In genomic region chr22:44133901-44134511, GRCh38 we compare ENCODE assay signal across 14 cellular contexts. TPM values are rescaled to one million over a fixed set of nuclear protein-coding genes. Genes with fewer than 3 reads are reported as not detected.
A peak's percentile ranks its signal among the peaks of the same experiment; 100 is the strongest.
DNase-seq lines count a peak whose midpoint lies in the region; FAIRE-seq and TF ChIP-seq lines count a peak whose summit lies in the region.
"Had no signal": no experiment of that assay in that cellular context is flagged by ENCODE, and none has a peak within 500 bp of the region (broad histone marks: within the 10 kb centered on the region; RNA-seq: fewer than 3 reads in every experiment).

No MANE protein-coding gene starts in this region.

- peaks cover 38% of the 10 kb centered on the region for H3K36me3 Mint-ChIP-seq in astrocyte (ENCODE audit: low read depth, unreplicated experiment)

- no peak overlapping the region for H2AFZ ChIP-seq in astrocyte (ENCODE audit: low read depth, low read length)

- H3K4me1 ChIP-seq in astrocyte (ENCODE audit: insufficient read depth, low read length): peaks cover 25% of the 10 kb centered on the region
- peaks cover 0 to 2% of the 10 kb centered on the region in 2 donors for H3K4me1 ChIP-seq in kidney (ENCODE audit: control insufficient read depth in 1 of 2, insufficient read depth in 1 of 2, low read depth in 1 of 2, low read length in 2 of 2)
- H3K4me1 ChIP-seq: suprapubic skin had no signal

- H3K27ac ChIP-seq in astrocyte (ENCODE audit: low read depth, low read length) (peak overlapping the region; percentile 19), kidney (ENCODE audit: low read depth in 2 of 2, low read length in 2 of 2) (no peak overlapping the region)
- H3K27ac ChIP-seq: epithelial cell of prostate, suprapubic skin had no signal

- H3K79me2 ChIP-seq in astrocyte (ENCODE audit: insufficient read depth, low read length): no peaks in the 10 kb centered on the region

- no peak overlapping the region for H3K4me3 Mint-ChIP-seq in astrocyte (ENCODE audit: unreplicated experiment)
- H3K4me3 Mint-ChIP-seq: activated CD8-positive, alpha-beta T cell treated with anti-CD3 and anti-CD28 coated beads, Interleukin-2, amount 10 ng/mL, durations not matched to agents 7 days and 5 days; CD8-positive, alpha-beta T cell had no signal

- peak overlapping the region; percentile 67 for H3K4me2 ChIP-seq in astrocyte (ENCODE audit: low read length)

- TF ChIP-seq CTCF in astrocyte (IDR thresholded peaks at IDR 0.05; ENCODE audit: insufficient read depth, low read depth, low read length) (no peak), kidney (IDR thresholded peaks at IDR 0.05; ENCODE audit: borderline replicate concordance, extremely low read depth, insufficient read depth) (no peak)

- H3K9me3 Mint-ChIP-seq in astrocyte (ENCODE audit: unreplicated experiment): peaks cover 23% of the 10 kb centered on the region

- H3K9ac ChIP-seq in astrocyte (ENCODE audit: low read length) (peak overlapping the region; percentile 12), kidney (ENCODE audit: low read length in 2 of 2) (no peak overlapping the region)

- H3K9me3 ChIP-seq in astrocyte (ENCODE audit: insufficient read depth, low read depth, low read length) (peaks cover 7% of the 10 kb centered on the region), kidney (ENCODE audit: control insufficient read depth in 1 of 2, low read length in 2 of 2) (peaks cover 0 to 8% of the 10 kb centered on the region in 2 donors)
- H3K9me3 ChIP-seq: suprapubic skin had no signal

- no peak overlapping the region for H3K4me3 ChIP-seq in astrocyte (ENCODE audit: insufficient read depth, low read depth, low read length)
- no peak overlapping the region for H3K4me3 ChIP-seq in kidney (ENCODE audit: low read length in 2 of 2)
- H3K4me3 ChIP-seq: suprapubic skin had no signal

- peaks cover 8% of the 10 kb centered on the region for H4K20me1 ChIP-seq in astrocyte (ENCODE audit: insufficient read depth, low read length)

- H3K36me3 ChIP-seq in astrocyte (ENCODE audit: insufficient read depth, low read length) (peaks cover 5% of the 10 kb centered on the region), kidney (ENCODE audit: control insufficient read depth in 1 of 2, insufficient read depth in 2 of 2, low read length in 2 of 2) (no peaks in the 10 kb centered on the region)

- intact Hi-C loops in kidney (cut with DNase I): no loop called here

- H3K4me1 Mint-ChIP-seq in astrocyte (ENCODE audit: low read depth, unreplicated experiment): no peaks in the 10 kb centered on the region

- H3K27me3 ChIP-seq in astrocyte (ENCODE audit: insufficient read depth, low read length): no peaks in the 10 kb centered on the region
- H3K27me3 ChIP-seq: suprapubic skin had no signal

- FAIRE-seq in astrocyte (lab: Jason Lieb, UNC) (no peak), kidney (lab: Jason Lieb, UNC) (no peak)

- peak; percentile 89 for DNase-seq in LHCN-M2 (ENCODE audit: low read depth)
- DNase-seq in astrocyte (ENCODE audit: low read depth): peak; percentile 96
- DNase-seq in kidney: peak; percentile 66
- peak; percentile 80 for DNase-seq in smooth muscle cell of the brain vasculature (ENCODE audit: low read depth, low spot score)
- no peak for DNase-seq in stimulated activated CD4-positive, alpha-beta T cell treated with anti-CD3 and anti-CD28 coated beads, Interleukin-4, amount 100 ng/mL, for 24 hours
- DNase-seq in RPMI8226: no peak
- no peak for DNase-seq in DMS53 (lab: John Stamatoyannopoulos, UW)
- DNase-seq: activated CD8-positive, alpha-beta T cell treated with anti-CD3 and anti-CD28 coated beads, Interleukin-2, amount 10 ng/mL, durations not matched to agents 7 days and 5 days; CD8-positive, alpha-beta T cell; H7; MM.1S; T-helper 9 cell had no signal

- peaks cover 8% of the 10 kb centered on the region for H3K27me3 Mint-ChIP-seq in astrocyte (ENCODE audit: low read depth, unreplicated experiment)

- no peak overlapping the region for H3K27ac Mint-ChIP-seq in astrocyte (ENCODE audit: unreplicated experiment)
- H3K27ac Mint-ChIP-seq: activated CD8-positive, alpha-beta T cell treated with anti-CD3 and anti-CD28 coated beads, Interleukin-2, amount 10 ng/mL, durations not matched to agents 7 days and 5 days; CD8-positive, alpha-beta T cell had no signal

RNA-seq across cellular contexts. Expression of gene PARVG, which starts 46.7 kb away (rescaled TPM):
- total RNA-seq in LHCN-M2 (2014; rRNA removed) (not detected in 2 replicates), astrocyte (0.23 TPM in 1 of 2 replicates, not detected in the other), kidney (20.9 TPM)
- not detected for polyA plus RNA-seq in LHCN-M2 (2012)
- 2.5 TPM for polyA plus RNA-seq in kidney (ENCODE audit: insufficient read depth, low read depth, low replicate concordance)

Comparison
In these comparisons a context has a peak if more than half of its experiments do, and no peak if none do; other contexts are left out.
1. DNase-seq: peak in LHCN-M2 (single experiment), astrocyte (single experiment), kidney (single experiment) and smooth muscle cell of the brain vasculature (single experiment); none in stimulated activated CD4-positive, alpha-beta T cell treated with anti-CD3 and anti-CD28 coated beads, Interleukin-4, amount 100 ng/mL, for 24 hours (single experiment), RPMI8226 (single experiment) and DMS53 (single experiment).
2. RNA of gene PARVG, which starts 46.7 kb away (total RNA-seq): 20.9 TPM in kidney (single experiment); 0.23 TPM in astrocyte and not detected in LHCN-M2; every median in the first group is over 10 times any median in the second.